In genomic region chr20:2314759-2315439, GRCh38 we compare ENCODE assay signal across 11 cellular contexts. TPM values are rescaled to one million over a fixed set of nuclear protein-coding genes. Genes with fewer than 3 reads are reported as not detected.
DNase-seq lines count a peak whose midpoint lies in the region; ATAC-seq and TF ChIP-seq lines count a peak whose summit lies in the region.
"Had no signal": no experiment of that assay in that cellular context is flagged by ENCODE, and none has a peak within 500 bp of the region (broad histone marks: within the 10 kb centered on the region; RNA-seq: fewer than 3 reads in every experiment).

No MANE protein-coding gene starts in this region.

- no peaks in the 10 kb centered on the region for H3K9me3 Mint-ChIP-seq in endodermal cell
- peaks cover 6% of the 10 kb centered on the region for H3K9me3 Mint-ChIP-seq in stimulated activated memory B cell treated with anti-CD40 and anti-IgM and Interleukin-4, amounts not matched to agents 10 μg/mL and 1 μg/mL and 100 μg/mL, for 72 hours

- H3K4me3 Mint-ChIP-seq in endodermal cell, result no peak overlapping the region
- H3K4me3 Mint-ChIP-seq in stimulated activated memory B cell treated with anti-CD40 and anti-IgM and Interleukin-4, amounts not matched to agents 10 μg/mL and 1 μg/mL and 100 μg/mL, for 72 hours, result no peak overlapping the region
- H3K4me3 Mint-ChIP-seq: activated naive CD8-positive, alpha-beta T cell treated with anti-CD3 and anti-CD28 coated beads for 36 hours had no signal

- H3K36me3 Mint-ChIP-seq in endodermal cell (ENCODE audit: low read depth), result no peaks in the 10 kb centered on the region
- H3K36me3 Mint-ChIP-seq in stimulated activated memory B cell treated with anti-CD40 and anti-IgM and Interleukin-4, amounts not matched to agents 10 μg/mL and 1 μg/mL and 100 μg/mL, for 72 hours, result no peaks in the 10 kb centered on the region
- H3K36me3 Mint-ChIP-seq: activated naive CD8-positive, alpha-beta T cell treated with anti-CD3 and anti-CD28 coated beads for 36 hours had no signal

- 74 to 82% methylated on average over 8 of the region's 8 CpGs for WGBS in endodermal cell (ENCODE audit: insufficient coverage in 1 of 2, insufficient read length in 1 of 2), 2 experiments
- 31 to 42% (median 32%) methylated on average over 8 of the region's 8 CpGs for WGBS in psoas muscle, 3 donors

- ATAC-seq in psoas muscle, result peak; percentile 61 to 84 (median 82)
- no peak for ATAC-seq in GM18907 (IDR thresholded peaks at IDR 0.05; ENCODE audit: unreplicated experiment)
- ATAC-seq in stimulated activated memory B cell treated with anti-CD40 and anti-IgM and Interleukin-4, amounts not matched to agents 10 μg/mL and 1 μg/mL and 100 μg/mL, for 72 hours, result no peak
- ATAC-seq in GM18519 (IDR thresholded peaks at IDR 0.05; ENCODE audit: low FRiP score, unreplicated experiment), result no peak

- H3K4me1 ChIP-seq in endodermal cell (ENCODE audit: control insufficient read depth, insufficient read depth, low read length) (no peaks in the 10 kb centered on the region), psoas muscle (no peaks in the 10 kb centered on the region)

- H3K9me3 ChIP-seq in endodermal cell (ENCODE audit: control insufficient read depth, low read length) (no peaks in the 10 kb centered on the region), psoas muscle (no peaks in the 10 kb centered on the region)

- peak; percentile 92 for DNase-seq in GM04503 (ENCODE audit: low read depth)
- DNase-seq in NCI-H510A (lab: John Stamatoyannopoulos, UW), result peak; percentile 70
- DNase-seq in endodermal cell, result no peak
- peak; percentile 72 to 84 for DNase-seq in psoas muscle
- no peak for DNase-seq in NCI-H1436 (lab: John Stamatoyannopoulos, UW)
- DNase-seq: activated naive CD8-positive, alpha-beta T cell treated with anti-CD3 and anti-CD28 coated beads for 36 hours; NK-92 treated with Interleukin-12 subunit alpha and Interleukin-12 subunit beta, amount 100 ng/mL, for 24 hours had no signal

- intact Hi-C loops in psoas muscle (cut with DNase I), result no loop called here

- H3K9ac ChIP-seq in endodermal cell (ENCODE audit: extremely low read depth, low read length, poor library complexity, severe bottlenecking), result no peak overlapping the region

- H3K27me3 Mint-ChIP-seq in endodermal cell (ENCODE audit: insufficient read depth), result no peaks in the 10 kb centered on the region
- peaks cover 7% of the 10 kb centered on the region for H3K27me3 Mint-ChIP-seq in stimulated activated memory B cell treated with anti-CD40 and anti-IgM and Interleukin-4, amounts not matched to agents 10 μg/mL and 1 μg/mL and 100 μg/mL, for 72 hours
- H3K27me3 Mint-ChIP-seq: activated naive CD8-positive, alpha-beta T cell treated with anti-CD3 and anti-CD28 coated beads for 36 hours had no signal

- no peak for TF ChIP-seq CTCF in endodermal cell (conservative IDR thresholded peaks at IDR 0.05)
- no peak for TF ChIP-seq CTCF in psoas muscle (IDR thresholded peaks at IDR 0.05)

- H3K27ac ChIP-seq in endodermal cell (ENCODE audit: low read depth, low read length), result no peak overlapping the region
- no peak overlapping the region for H3K27ac ChIP-seq in psoas muscle

- no peaks in the 10 kb centered on the region for H3K4me1 Mint-ChIP-seq in endodermal cell
- H3K4me1 Mint-ChIP-seq in stimulated activated memory B cell treated with anti-CD40 and anti-IgM and Interleukin-4, amounts not matched to agents 10 μg/mL and 1 μg/mL and 100 μg/mL, for 72 hours, result no peaks in the 10 kb centered on the region
- H3K4me1 Mint-ChIP-seq: activated naive CD8-positive, alpha-beta T cell treated with anti-CD3 and anti-CD28 coated beads for 36 hours had no signal

- H3K4me3 ChIP-seq in endodermal cell (ENCODE audit: low read length) (no peak overlapping the region), psoas muscle (no peak overlapping the region)

- peak overlapping the region; percentile 17 for H3K27ac Mint-ChIP-seq in endodermal cell
- no peak overlapping the region for H3K27ac Mint-ChIP-seq in stimulated activated memory B cell treated with anti-CD40 and anti-IgM and Interleukin-4, amounts not matched to agents 10 μg/mL and 1 μg/mL and 100 μg/mL, for 72 hours
- H3K27ac Mint-ChIP-seq: activated naive CD8-positive, alpha-beta T cell treated with anti-CD3 and anti-CD28 coated beads for 36 hours had no signal

- H3K36me3 ChIP-seq in endodermal cell (ENCODE audit: control insufficient read depth, insufficient read depth, low read length) (no peaks in the 10 kb centered on the region), psoas muscle (ENCODE audit: insufficient read depth in 1 of 2, low read depth in 1 of 2) (no peaks in the 10 kb centered on the region)

- H3K27me3 ChIP-seq in endodermal cell (ENCODE audit: control insufficient read depth, insufficient read depth, low read length, poor library complexity, severe bottlenecking) (no peaks in the 10 kb centered on the region), psoas muscle (ENCODE audit: insufficient read depth in 3 of 3, low read length in 2 of 3) (peaks cover 0 to 2% (median 0%) of the 10 kb centered on the region in 3 donors)

RNA-seq across cellular contexts. Expression of gene TGM3, which starts 19.1 kb away (rescaled TPM):
- under 1 TPM; 0.29 to 0.38 TPM for total RNA-seq in endodermal cell
- not detected for polyA plus RNA-seq in endodermal cell (2013, experiment 1 of 2)
- 0.21 TPM for polyA plus RNA-seq in endodermal cell (2013, experiment 2 of 2)
- under 1 TPM in 1 of 4 donors, not detected in 3; 0.11 TPM for total RNA-seq in psoas muscle
- under 1 TPM in 2 of 3 donors, not detected in 1; 0.07 to 0.14 TPM for polyA plus RNA-seq in psoas muscle
- total RNA-seq: activated naive CD8-positive, alpha-beta T cell treated with anti-CD3 and anti-CD28 coated beads for 36 hours; mesenteric fat pad had no signal

Comparison
In these comparisons a context has a peak if more than half of its experiments do, and no peak if none do; other contexts are left out.
1. DNase-seq: peak in GM04503 (single experiment), NCI-H510A (single experiment) and psoas muscle (2 of 2); none in endodermal cell (single experiment) and NCI-H1436 (single experiment).
2. ATAC-seq: peak in psoas muscle (4 of 4); none in GM18907 (single experiment), stimulated activated memory B cell treated with anti-CD40 and anti-IgM and Interleukin-4, amounts not matched to agents 10 μg/mL and 1 μg/mL and 100 μg/mL, for 72 hours (single experiment) and GM18519 (single experiment).